Comparison of ENCODE assay signal across 1 cellular context in the genomic region with DNA sequence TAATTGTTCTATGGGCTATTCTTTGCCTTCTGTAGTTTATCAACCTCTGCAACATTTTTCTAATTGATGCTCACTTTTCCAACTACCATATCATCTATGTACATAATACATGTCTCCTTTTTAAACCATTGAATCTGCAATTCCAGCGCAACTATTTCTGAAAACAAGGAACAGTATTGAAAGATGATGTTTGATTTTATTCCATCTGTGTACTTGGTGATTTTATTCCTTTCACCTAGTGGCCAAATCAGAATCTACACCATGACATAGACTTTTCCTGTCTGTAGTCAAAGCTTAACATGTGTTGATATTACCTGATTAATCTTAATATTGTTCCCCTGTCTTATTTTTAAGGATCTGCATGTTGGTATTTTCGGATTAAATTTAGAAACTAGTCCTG.
TF ChIP-seq lines count a peak whose summit lies in the region.

No MANE protein-coding gene starts in this region.

TF ChIP-seq in K562, 482 proteins besides CTCF, POLR2A, EP300 and RAD21:
- no peak for TF ChIP-seq RBM39 (optimal IDR thresholded peaks at IDR 0.05; ENCODE audit: low read depth, low read length)
- no peak for TF ChIP-seq SUPT5H (IDR thresholded peaks at IDR 0.05)
- no peak for TF ChIP-seq TBP (optimal IDR thresholded peaks at IDR 0.05; ENCODE audit: low read depth, low read length)
- TF ChIP-seq CEBPG (CRISPR knock-in tag; IDR thresholded peaks at IDR 0.05), result no peak
- TF ChIP-seq CEBPG (tag; conservative IDR thresholded peaks at IDR 0.05 in 1 of 2, IDR thresholded peaks at IDR 0.05 in 1 of 2), result no peak
- no peak for TF ChIP-seq JUND (IDR thresholded peaks at IDR 0.05; ENCODE audit: borderline replicate concordance, low read depth, low read length)
- TF ChIP-seq JUND (tag; IDR thresholded peaks at IDR 0.05; ENCODE audit: borderline replicate concordance, low read depth, low read length), result 0 out of 3 replicates have a peak, but pooled peaks have one; percentile 11
- TF ChIP-seq, protein P1, sequence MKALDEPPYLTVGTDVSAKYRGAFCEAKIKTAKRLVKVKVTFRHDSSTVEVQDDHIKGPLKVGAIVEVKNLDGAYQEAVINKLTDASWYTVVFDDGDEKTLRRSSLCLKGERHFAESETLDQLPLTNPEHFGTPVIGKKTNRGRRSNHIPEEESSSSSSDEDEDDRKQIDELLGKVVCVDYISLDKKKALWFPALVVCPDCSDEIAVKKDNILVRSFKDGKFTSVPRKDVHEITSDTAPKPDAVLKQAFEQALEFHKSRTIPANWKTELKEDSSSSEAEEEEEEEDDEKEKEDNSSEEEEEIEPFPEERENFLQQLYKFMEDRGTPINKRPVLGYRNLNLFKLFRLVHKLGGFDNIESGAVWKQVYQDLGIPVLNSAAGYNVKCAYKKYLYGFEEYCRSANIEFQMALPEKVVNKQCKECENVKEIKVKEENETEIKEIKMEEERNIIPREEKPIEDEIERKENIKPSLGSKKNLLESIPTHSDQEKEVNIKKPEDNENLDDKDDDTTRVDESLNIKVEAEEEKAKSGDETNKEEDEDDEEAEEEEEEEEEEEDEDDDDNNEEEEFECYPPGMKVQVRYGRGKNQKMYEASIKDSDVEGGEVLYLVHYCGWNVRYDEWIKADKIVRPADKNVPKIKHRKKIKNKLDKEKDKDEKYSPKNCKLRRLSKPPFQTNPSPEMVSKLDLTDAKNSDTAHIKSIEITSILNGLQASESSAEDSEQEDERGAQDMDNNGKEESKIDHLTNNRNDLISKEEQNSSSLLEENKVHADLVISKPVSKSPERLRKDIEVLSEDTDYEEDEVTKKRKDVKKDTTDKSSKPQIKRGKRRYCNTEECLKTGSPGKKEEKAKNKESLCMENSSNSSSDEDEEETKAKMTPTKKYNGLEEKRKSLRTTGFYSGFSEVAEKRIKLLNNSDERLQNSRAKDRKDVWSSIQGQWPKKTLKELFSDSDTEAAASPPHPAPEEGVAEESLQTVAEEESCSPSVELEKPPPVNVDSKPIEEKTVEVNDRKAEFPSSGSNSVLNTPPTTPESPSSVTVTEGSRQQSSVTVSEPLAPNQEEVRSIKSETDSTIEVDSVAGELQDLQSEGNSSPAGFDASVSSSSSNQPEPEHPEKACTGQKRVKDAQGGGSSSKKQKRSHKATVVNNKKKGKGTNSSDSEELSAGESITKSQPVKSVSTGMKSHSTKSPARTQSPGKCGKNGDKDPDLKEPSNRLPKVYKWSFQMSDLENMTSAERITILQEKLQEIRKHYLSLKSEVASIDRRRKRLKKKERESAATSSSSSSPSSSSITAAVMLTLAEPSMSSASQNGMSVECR (CRISPR knock-in tag; IDR thresholded peaks at IDR 0.05), result no peak
- TF ChIP-seq ZNF668 (CRISPR knock-in tag; IDR thresholded peaks at IDR 0.05), result no peak
- peak; percentile 75 for TF ChIP-seq NFE2 (IDR thresholded peaks at IDR 0.05; ENCODE audit: low read depth)
- TF ChIP-seq ZFP30 (CRISPR knock-in tag; IDR thresholded peaks at IDR 0.05; ENCODE audit: borderline replicate concordance), result 0 out of 2 replicates have a peak, but pooled peaks have one; percentile 25
- TF ChIP-seq ZNF778 (CRISPR knock-in tag; IDR thresholded peaks at IDR 0.05), result no peak
- TF ChIP-seq FOXP1 (CRISPR knock-in tag; IDR thresholded peaks at IDR 0.05), result no peak
- TF ChIP-seq, protein P2, sequence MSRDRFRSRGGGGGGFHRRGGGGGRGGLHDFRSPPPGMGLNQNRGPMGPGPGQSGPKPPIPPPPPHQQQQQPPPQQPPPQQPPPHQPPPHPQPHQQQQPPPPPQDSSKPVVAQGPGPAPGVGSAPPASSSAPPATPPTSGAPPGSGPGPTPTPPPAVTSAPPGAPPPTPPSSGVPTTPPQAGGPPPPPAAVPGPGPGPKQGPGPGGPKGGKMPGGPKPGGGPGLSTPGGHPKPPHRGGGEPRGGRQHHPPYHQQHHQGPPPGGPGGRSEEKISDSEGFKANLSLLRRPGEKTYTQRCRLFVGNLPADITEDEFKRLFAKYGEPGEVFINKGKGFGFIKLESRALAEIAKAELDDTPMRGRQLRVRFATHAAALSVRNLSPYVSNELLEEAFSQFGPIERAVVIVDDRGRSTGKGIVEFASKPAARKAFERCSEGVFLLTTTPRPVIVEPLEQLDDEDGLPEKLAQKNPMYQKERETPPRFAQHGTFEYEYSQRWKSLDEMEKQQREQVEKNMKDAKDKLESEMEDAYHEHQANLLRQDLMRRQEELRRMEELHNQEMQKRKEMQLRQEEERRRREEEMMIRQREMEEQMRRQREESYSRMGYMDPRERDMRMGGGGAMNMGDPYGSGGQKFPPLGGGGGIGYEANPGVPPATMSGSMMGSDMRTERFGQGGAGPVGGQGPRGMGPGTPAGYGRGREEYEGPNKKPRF (IDR thresholded peaks at IDR 0.05; ENCODE audit: low read depth, low read length), result no peak
- no peak for TF ChIP-seq NFE2L1 (tag; IDR thresholded peaks at IDR 0.05; ENCODE audit: borderline replicate concordance, low read depth)
- TF ChIP-seq TCF3 (CRISPR knock-in tag; IDR thresholded peaks at IDR 0.05), result no peak
- no peak for TF ChIP-seq CREM (IDR thresholded peaks at IDR 0.05; ENCODE audit: low read depth)
- TF ChIP-seq, protein P3, sequence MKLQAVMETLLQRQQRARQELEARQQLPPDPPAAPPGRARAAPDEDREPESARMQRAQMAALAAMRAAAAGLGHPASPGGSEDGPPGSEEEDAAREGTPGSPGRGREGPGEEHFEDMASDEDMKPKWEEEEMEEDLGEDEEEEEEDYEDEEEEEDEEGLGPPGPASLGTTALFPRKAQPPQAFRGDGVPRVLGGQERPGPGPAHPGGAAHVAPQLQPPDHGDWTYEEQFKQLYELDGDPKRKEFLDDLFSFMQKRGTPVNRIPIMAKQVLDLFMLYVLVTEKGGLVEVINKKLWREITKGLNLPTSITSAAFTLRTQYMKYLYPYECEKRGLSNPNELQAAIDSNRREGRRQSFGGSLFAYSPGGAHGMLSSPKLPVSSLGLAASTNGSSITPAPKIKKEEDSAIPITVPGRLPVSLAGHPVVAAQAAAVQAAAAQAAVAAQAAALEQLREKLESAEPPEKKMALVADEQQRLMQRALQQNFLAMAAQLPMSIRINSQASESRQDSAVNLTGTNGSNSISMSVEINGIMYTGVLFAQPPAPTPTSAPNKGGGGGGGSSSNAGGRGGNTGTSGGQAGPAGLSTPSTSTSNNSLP (IDR thresholded peaks at IDR 0.05; ENCODE audit: borderline replicate concordance, low read depth, low read length), result 0 out of 2 replicates have a peak, but pooled peaks have one; percentile 61
- TF ChIP-seq, protein P4, sequence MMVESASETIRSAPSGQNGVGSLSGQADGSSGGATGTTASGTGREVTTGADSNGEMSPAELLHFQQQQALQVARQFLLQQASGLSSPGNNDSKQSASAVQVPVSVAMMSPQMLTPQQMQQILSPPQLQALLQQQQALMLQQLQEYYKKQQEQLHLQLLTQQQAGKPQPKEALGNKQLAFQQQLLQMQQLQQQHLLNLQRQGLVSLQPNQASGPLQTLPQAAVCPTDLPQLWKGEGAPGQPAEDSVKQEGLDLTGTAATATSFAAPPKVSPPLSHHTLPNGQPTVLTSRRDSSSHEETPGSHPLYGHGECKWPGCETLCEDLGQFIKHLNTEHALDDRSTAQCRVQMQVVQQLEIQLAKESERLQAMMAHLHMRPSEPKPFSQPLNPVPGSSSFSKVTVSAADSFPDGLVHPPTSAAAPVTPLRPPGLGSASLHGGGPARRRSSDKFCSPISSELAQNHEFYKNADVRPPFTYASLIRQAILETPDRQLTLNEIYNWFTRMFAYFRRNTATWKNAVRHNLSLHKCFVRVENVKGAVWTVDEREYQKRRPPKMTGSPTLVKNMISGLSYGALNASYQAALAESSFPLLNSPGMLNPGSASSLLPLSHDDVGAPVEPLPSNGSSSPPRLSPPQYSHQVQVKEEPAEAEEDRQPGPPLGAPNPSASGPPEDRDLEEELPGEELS (CRISPR knock-in tag; IDR thresholded peaks at IDR 0.05; ENCODE audit: borderline replicate concordance), result no peak
- TF ChIP-seq, protein P5, sequence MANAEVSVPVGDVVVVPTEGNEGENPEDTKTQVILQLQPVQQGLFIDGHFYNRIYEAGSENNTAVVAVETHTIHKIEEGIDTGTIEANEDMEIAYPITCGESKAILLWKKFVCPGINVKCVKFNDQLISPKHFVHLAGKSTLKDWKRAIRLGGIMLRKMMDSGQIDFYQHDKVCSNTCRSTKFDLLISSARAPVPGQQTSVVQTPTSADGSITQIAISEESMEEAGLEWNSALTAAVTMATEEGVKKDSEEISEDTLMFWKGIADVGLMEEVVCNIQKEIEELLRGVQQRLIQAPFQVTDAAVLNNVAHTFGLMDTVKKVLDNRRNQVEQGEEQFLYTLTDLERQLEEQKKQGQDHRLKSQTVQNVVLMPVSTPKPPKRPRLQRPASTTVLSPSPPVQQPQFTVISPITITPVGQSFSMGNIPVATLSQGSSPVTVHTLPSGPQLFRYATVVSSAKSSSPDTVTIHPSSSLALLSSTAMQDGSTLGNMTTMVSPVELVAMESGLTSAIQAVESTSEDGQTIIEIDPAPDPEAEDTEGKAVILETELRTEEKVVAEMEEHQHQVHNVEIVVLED (CRISPR knock-in tag; IDR thresholded peaks at IDR 0.05), result no peak
- TF ChIP-seq GTF2E2 (tag; IDR thresholded peaks at IDR 0.05), result no peak
- TF ChIP-seq, protein P6, sequence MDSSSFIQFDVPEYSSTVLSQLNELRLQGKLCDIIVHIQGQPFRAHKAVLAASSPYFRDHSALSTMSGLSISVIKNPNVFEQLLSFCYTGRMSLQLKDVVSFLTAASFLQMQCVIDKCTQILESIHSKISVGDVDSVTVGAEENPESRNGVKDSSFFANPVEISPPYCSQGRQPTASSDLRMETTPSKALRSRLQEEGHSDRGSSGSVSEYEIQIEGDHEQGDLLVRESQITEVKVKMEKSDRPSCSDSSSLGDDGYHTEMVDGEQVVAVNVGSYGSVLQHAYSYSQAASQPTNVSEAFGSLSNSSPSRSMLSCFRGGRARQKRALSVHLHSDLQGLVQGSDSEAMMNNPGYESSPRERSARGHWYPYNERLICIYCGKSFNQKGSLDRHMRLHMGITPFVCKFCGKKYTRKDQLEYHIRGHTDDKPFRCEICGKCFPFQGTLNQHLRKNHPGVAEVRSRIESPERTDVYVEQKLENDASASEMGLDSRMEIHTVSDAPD (CRISPR knock-in tag; IDR thresholded peaks at IDR 0.05), result no peak
- TF ChIP-seq ZC3H4 (CRISPR knock-in tag; IDR thresholded peaks at IDR 0.05; ENCODE audit: borderline replicate concordance), result no peak
- TF ChIP-seq, protein P7, sequence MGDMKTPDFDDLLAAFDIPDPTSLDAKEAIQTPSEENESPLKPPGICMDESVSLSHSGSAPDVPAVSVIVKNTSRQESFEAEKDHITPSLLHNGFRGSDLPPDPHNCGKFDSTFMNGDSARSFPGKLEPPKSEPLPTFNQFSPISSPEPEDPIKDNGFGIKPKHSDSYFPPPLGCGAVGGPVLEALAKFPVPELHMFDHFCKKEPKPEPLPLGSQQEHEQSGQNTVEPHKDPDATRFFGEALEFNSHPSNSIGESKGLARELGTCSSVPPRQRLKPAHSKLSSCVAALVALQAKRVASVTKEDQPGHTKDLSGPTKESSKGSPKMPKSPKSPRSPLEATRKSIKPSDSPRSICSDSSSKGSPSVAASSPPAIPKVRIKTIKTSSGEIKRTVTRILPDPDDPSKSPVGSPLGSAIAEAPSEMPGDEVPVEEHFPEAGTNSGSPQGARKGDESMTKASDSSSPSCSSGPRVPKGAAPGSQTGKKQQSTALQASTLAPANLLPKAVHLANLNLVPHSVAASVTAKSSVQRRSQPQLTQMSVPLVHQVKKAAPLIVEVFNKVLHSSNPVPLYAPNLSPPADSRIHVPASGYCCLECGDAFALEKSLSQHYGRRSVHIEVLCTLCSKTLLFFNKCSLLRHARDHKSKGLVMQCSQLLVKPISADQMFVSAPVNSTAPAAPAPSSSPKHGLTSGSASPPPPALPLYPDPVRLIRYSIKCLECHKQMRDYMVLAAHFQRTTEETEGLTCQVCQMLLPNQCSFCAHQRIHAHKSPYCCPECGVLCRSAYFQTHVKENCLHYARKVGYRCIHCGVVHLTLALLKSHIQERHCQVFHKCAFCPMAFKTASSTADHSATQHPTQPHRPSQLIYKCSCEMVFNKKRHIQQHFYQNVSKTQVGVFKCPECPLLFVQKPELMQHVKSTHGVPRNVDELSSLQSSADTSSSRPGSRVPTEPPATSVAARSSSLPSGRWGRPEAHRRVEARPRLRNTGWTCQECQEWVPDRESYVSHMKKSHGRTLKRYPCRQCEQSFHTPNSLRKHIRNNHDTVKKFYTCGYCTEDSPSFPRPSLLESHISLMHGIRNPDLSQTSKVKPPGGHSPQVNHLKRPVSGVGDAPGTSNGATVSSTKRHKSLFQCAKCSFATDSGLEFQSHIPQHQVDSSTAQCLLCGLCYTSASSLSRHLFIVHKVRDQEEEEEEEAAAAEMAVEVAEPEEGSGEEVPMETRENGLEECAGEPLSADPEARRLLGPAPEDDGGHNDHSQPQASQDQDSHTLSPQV (IDR thresholded peaks at IDR 0.05), result peak; percentile 7; the same call in 1 of the 2 replicates
- TF ChIP-seq BRD4 (IDR thresholded peaks at IDR 0.05), result no peak
- no peak for TF ChIP-seq TCF7L2 (IDR thresholded peaks at IDR 0.05; ENCODE audit: low read depth, low read length)
- TF ChIP-seq, protein P8, sequence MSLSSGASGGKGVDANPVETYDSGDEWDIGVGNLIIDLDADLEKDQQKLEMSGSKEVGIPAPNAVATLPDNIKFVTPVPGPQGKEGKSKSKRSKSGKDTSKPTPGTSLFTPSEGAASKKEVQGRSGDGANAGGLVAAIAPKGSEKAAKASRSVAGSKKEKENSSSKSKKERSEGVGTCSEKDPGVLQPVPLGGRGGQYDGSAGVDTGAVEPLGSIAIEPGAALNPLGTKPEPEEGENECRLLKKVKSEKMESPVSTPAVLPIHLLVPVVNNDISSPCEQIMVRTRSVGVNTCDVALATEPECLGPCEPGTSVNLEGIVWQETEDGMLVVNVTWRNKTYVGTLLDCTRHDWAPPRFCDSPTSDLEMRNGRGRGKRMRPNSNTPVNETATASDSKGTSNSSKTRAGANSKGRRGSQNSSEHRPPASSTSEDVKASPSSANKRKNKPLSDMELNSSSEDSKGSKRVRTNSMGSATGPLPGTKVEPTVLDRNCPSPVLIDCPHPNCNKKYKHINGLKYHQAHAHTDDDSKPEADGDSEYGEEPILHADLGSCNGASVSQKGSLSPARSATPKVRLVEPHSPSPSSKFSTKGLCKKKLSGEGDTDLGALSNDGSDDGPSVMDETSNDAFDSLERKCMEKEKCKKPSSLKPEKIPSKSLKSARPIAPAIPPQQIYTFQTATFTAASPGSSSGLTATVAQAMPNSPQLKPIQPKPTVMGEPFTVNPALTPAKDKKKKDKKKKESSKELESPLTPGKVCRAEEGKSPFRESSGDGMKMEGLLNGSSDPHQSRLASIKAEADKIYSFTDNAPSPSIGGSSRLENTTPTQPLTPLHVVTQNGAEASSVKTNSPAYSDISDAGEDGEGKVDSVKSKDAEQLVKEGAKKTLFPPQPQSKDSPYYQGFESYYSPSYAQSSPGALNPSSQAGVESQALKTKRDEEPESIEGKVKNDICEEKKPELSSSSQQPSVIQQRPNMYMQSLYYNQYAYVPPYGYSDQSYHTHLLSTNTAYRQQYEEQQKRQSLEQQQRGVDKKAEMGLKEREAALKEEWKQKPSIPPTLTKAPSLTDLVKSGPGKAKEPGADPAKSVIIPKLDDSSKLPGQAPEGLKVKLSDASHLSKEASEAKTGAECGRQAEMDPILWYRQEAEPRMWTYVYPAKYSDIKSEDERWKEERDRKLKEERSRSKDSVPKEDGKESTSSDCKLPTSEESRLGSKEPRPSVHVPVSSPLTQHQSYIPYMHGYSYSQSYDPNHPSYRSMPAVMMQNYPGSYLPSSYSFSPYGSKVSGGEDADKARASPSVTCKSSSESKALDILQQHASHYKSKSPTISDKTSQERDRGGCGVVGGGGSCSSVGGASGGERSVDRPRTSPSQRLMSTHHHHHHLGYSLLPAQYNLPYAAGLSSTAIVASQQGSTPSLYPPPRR (CRISPR knock-in tag; IDR thresholded peaks at IDR 0.05; ENCODE audit: borderline replicate concordance), result no peak
